Comparison of ENCODE assay signal across 20 cellular contexts in genomic region chr1:173426057-173426456, GRCh38. TPM values are rescaled to one million over a fixed set of nuclear protein-coding genes. Genes with fewer than 3 reads are reported as not detected.
DNase-seq lines count a peak whose midpoint lies in the region; ATAC-seq and TF ChIP-seq lines count a peak whose summit lies in the region.
"Had no signal": no experiment of that assay in that cellular context is flagged by ENCODE, and none has a peak within 500 bp of the region (broad histone marks: within the 10 kb centered on the region; RNA-seq: fewer than 3 reads in every experiment).

No MANE protein-coding gene starts in this region.

- H3K4me3 ChIP-seq in PC-9: peak overlapping the region; percentile 12; the same call in 1 of the 2 replicates
- no peak overlapping the region for H3K4me3 ChIP-seq in colonic mucosa
- H3K4me3 ChIP-seq in mucosa of descending colon: no peak overlapping the region
- H3K4me3 ChIP-seq: BLaER1, Peyer's patch, SK-N-MC had no signal

- H3K27ac ChIP-seq in PC-9 (peak overlapping the region; percentile 89), colonic mucosa (peak overlapping the region; percentile 51)
- H3K27ac ChIP-seq: BLaER1, Peyer's patch, SK-N-MC had no signal

- POLR2A ChIA-PET in PC-9 (lab: Charles Lee; ENCODE audit: unreplicated experiment): interaction anchor here (0.6 kb wide), 1 partner anchor 510 kb away, joined by 3 read pairs; no protein-coding TSS in a partner anchor

- TF ChIP-seq CTCF in PC-9 (conservative IDR thresholded peaks at IDR 0.05): no peak
- TF ChIP-seq CTCF in colonic mucosa (IDR thresholded peaks at IDR 0.05): no peak
- TF ChIP-seq CTCF in mucosa of descending colon (IDR thresholded peaks at IDR 0.05): no peak

- intact Hi-C loops in PC-9 (cut with micrococcal nuclease; ENCODE audit: unreplicated experiment): loop anchor here (10.0 kb wide), 2 partner anchors 371 to 1319 kb away; partner anchors contain the start of gene TNFSF18
- intact Hi-C loops in colonic mucosa (cut with DNase I): no loop called here
- intact Hi-C loops in mucosa of descending colon (cut with DNase I, micrococcal nuclease): loop anchor here in 1 of 2 donors (10.0 kb wide), 1 partner anchor 399 kb away; the partner anchor contains the start of genes CENPL and DARS2

- H3F3A ChIP-seq in PC-9 (ENCODE audit: insufficient read depth, low read depth): peaks cover 51% of the 10 kb centered on the region

- H3K36me3 Mint-ChIP-seq in activated naive CD4-positive, alpha-beta T cell treated with anti-CD3 and anti-CD28 coated beads, Interleukin-2, amount 10 ng/mL, durations not matched to agents 7 days and 5 days: no peaks in the 10 kb centered on the region

- CTCF ChIA-PET in PC-9 (lab: Charles Lee): no interaction called here
- CTCF ChIA-PET in activated naive CD4-positive, alpha-beta T cell treated with anti-CD3 and anti-CD28 coated beads, Interleukin-2, amount 10 ng/mL, durations not matched to agents 7 days and 5 days (lab: Charles Lee): interaction anchor here (1.0 kb wide), 1 partner anchor 13 kb away, joined by 3 read pairs; no protein-coding TSS in a partner anchor

- BruUV-seq in PC-9 (replicated peaks; lab: Mats Ljungman, UMichigan): no TSS peak

- DNase-seq in CD1c-positive myeloid dendritic cell (ENCODE audit: extremely low spot score): peak; percentile 56
- peak in 1 of 2 experiments; percentile 67 for DNase-seq in PC-9
- DNase-seq in colonic mucosa: peak; percentile 68
- DNase-seq in mucosa of descending colon: peak in 1 of 3 donors; percentile 83
- DNase-seq in D341Med (ENCODE audit: low spot score): no peak
- DNase-seq in NCI-H345 (lab: John Stamatoyannopoulos, UW): no peak
- DNase-seq in activated naive CD4-positive, alpha-beta T cell treated with anti-CD3 and anti-CD28 coated beads, Interleukin-2, amount 10 ng/mL, durations not matched to agents 7 days and 5 days: no peak
- DNase-seq in EL: no peak
- DNase-seq: 8988T, DMS 273 treated with DMSO at 0.1 percent for 48 hours, H7, NCI-H1417 treated with DMSO at 0.1 percent for 48 hours, NCI-H2029, NCI-H2171, NCI-H510A, NCI-H82, Peyer's patch, Right ventricle myocardium superior had no signal

- peaks cover 83% of the 10 kb centered on the region for H3K4me1 ChIP-seq in PC-9 (replicated peaks; ENCODE audit: insufficient read depth)
- peaks cover 4% of the 10 kb centered on the region for H3K4me1 ChIP-seq in colonic mucosa
- peaks cover 51% of the 10 kb centered on the region for H3K4me1 ChIP-seq in mucosa of descending colon (ENCODE audit: low read depth)

- H3K27me3 ChIP-seq in PC-9 (ENCODE audit: insufficient read depth, low read depth) (no peaks in the 10 kb centered on the region), colonic mucosa (no peaks in the 10 kb centered on the region)
- H3K27me3 ChIP-seq: BLaER1, Peyer's patch had no signal

- peak overlapping the region; percentile 67 for H3K4me2 ChIP-seq in PC-9
- H3K4me2 ChIP-seq: BLaER1 had no signal

- H3K4me1 Mint-ChIP-seq in activated naive CD4-positive, alpha-beta T cell treated with anti-CD3 and anti-CD28 coated beads, Interleukin-2, amount 10 ng/mL, durations not matched to agents 7 days and 5 days: peaks cover 20% of the 10 kb centered on the region

- H2AFZ ChIP-seq in PC-9: no peak overlapping the region

- ATAC-seq in mucosa of descending colon: peak; percentile 75

- no peaks in the 10 kb centered on the region for H3K9me3 Mint-ChIP-seq in activated naive CD4-positive, alpha-beta T cell treated with anti-CD3 and anti-CD28 coated beads, Interleukin-2, amount 10 ng/mL, durations not matched to agents 7 days and 5 days

- no peak overlapping the region for H3K27ac Mint-ChIP-seq in activated naive CD4-positive, alpha-beta T cell treated with anti-CD3 and anti-CD28 coated beads, Interleukin-2, amount 10 ng/mL, durations not matched to agents 7 days and 5 days

- H3K79me2 ChIP-seq in PC-9 (ENCODE audit: low read depth): no peaks in the 10 kb centered on the region; the same call in 1 of the 2 replicates

- no peaks in the 10 kb centered on the region for H3K36me3 ChIP-seq in PC-9 (ENCODE audit: low read depth)
- H3K36me3 ChIP-seq in colonic mucosa: no peaks in the 10 kb centered on the region
- H3K36me3 ChIP-seq in mucosa of descending colon (ENCODE audit: low read depth): no peaks in the 10 kb centered on the region
- H3K36me3 ChIP-seq: BLaER1, Peyer's patch had no signal

- no peaks in the 10 kb centered on the region for H4K20me1 ChIP-seq in PC-9 (ENCODE audit: insufficient read depth)
- H4K20me1 ChIP-seq: BLaER1 had no signal

- H3K9me2 ChIP-seq in PC-9 (ENCODE audit: insufficient read depth): no peaks in the 10 kb centered on the region

- no peaks in the 10 kb centered on the region for H3K9me3 ChIP-seq in PC-9 (ENCODE audit: insufficient read depth, low read depth)
- H3K9me3 ChIP-seq in colonic mucosa: no peaks in the 10 kb centered on the region
- no peaks in the 10 kb centered on the region for H3K9me3 ChIP-seq in mucosa of descending colon
- H3K9me3 ChIP-seq: BLaER1, Peyer's patch had no signal

- H3K9ac ChIP-seq in colonic mucosa (ENCODE audit: low read depth in 2 of 2, low read length in 2 of 2): peak overlapping the region in 1 of 2 donors; percentile 9
- H3K9ac ChIP-seq: BLaER1 had no signal

- no peak overlapping the region for H3K4me3 Mint-ChIP-seq in activated naive CD4-positive, alpha-beta T cell treated with anti-CD3 and anti-CD28 coated beads, Interleukin-2, amount 10 ng/mL, durations not matched to agents 7 days and 5 days

- H3K27me3 Mint-ChIP-seq in activated naive CD4-positive, alpha-beta T cell treated with anti-CD3 and anti-CD28 coated beads, Interleukin-2, amount 10 ng/mL, durations not matched to agents 7 days and 5 days: no peaks in the 10 kb centered on the region

RNA-seq across cellular contexts. Expression of gene PRDX6, which starts 51.1 kb away (rescaled TPM):
- total RNA-seq in PC-9 (2021): 376 and 421 TPM in 2 replicates
- total RNA-seq in colonic mucosa: 100 to 1,000 TPM; 308 to 637 TPM
- 100 to 1,000 TPM; 398 to 884 (median 511) TPM for total RNA-seq in mucosa of descending colon

Comparison
In these comparisons a context has a peak if more than half of its experiments do, and no peak if none do; other contexts are left out.
1. DNase-seq: peak in CD1c-positive myeloid dendritic cell (single experiment) and colonic mucosa (single experiment); none in D341Med (single experiment), NCI-H345 (single experiment), activated naive CD4-positive, alpha-beta T cell treated with anti-CD3 and anti-CD28 coated beads, Interleukin-2, amount 10 ng/mL, durations not matched to agents 7 days and 5 days (single experiment) and EL (single experiment).